7 cellular contexts compared by ENCODE assay signal in the genomic region with DNA sequence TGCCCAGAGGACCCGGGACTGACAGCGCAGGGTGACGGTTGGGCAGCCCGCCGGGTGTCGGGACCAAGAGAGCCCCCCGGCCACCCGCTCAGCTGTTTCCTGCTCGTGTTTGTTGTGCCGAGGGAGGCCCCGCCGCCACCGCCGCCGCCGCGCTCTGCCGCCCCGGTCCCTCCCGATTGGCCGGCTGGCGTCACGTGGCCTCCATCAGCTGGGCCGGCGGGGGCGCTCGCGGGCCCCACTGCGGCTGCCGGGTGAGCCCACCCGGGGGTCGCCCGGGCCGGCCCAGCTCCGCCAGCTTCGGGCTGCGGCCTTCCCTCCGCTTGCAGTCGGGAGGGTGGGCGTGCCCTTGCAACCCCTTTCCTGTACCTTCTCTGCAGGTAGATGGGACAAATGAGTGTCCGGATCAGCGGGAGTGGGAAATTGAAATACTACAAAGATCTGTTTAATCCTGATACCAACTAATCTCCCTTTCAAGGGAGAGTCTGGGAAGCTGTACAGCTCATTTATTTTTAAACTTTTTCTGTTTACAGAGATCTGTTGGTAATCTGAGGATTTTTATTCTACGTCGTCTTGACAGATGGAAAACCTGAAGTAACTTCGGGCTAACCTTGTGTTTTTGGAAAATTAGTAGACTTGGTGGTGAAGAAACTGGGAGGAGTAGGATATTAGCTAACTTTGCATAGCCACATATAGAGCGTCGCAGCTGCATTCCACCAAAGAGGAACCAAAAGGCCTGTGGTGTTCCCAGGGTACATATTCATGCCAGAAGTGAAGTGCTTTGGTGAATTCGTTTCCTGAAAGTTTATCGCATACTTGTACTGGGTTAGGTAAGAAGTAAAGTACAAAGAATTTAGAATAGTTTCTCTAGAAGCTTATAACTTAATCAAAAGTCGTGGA. TPM values are rescaled to one million over a fixed set of nuclear protein-coding genes. Genes with fewer than 3 reads are reported as not detected.
DNase-seq lines count a peak whose midpoint lies in the region; ATAC-seq and TF ChIP-seq lines count a peak whose summit lies in the region.

No MANE protein-coding gene starts in this region.

- H3K27ac Mint-ChIP-seq in activated CD8-positive, alpha-beta T cell treated with anti-CD3 and anti-CD28 coated beads for 36 hours: peak overlapping the region; percentile 82

- H3K9me3 Mint-ChIP-seq in activated CD8-positive, alpha-beta T cell treated with anti-CD3 and anti-CD28 coated beads for 36 hours: no peaks in the 10 kb centered on the region

- peak; percentile 60 for TF ChIP-seq CTCF in activated CD8-positive, alpha-beta T cell treated with anti-CD3 and anti-CD28 coated beads for 36 hours (IDR thresholded peaks at IDR 0.05)

- intact Hi-C loops in activated CD8-positive, alpha-beta T cell treated with anti-CD3 and anti-CD28 coated beads for 36 hours (cut with micrococcal nuclease): loop anchor here (5.0 kb wide), 1 partner anchor 79 kb away; no protein-coding TSS in a partner anchor

- H3K9me3 ChIP-seq in ectodermal cell (ENCODE audit: control insufficient read depth, low read length): no peaks in the 10 kb centered on the region

- CTCF ChIA-PET in activated CD8-positive, alpha-beta T cell treated with anti-CD3 and anti-CD28 coated beads for 36 hours (lab: Charles Lee): interaction anchor here (0.7 to 9.1 kb wide), 15 partner anchors 8 to 567 kb away, joined by 3 to 111 read pairs (median 4); no protein-coding TSS in a partner anchor

- peaks cover 12% of the 10 kb centered on the region for H3K27me3 ChIP-seq in ectodermal cell (ENCODE audit: control insufficient read depth, insufficient read depth, low read length, poor library complexity, severe bottlenecking)

- peak overlapping the region; percentile 78 for H3K4me3 Mint-ChIP-seq in activated CD8-positive, alpha-beta T cell treated with anti-CD3 and anti-CD28 coated beads for 36 hours

- DNase-seq in NCI-H510A (lab: John Stamatoyannopoulos, UW): peak; percentile 30
- DNase-seq in activated CD8-positive, alpha-beta T cell treated with anti-CD3 and anti-CD28 coated beads for 36 hours: peak; percentile 83
- peak; percentile 77 to 86 for DNase-seq in lung microvascular endothelial cell (ENCODE audit: low read depth in 2 of 2)
- peak; percentile 51 to 75 (median 58) for DNase-seq in stimulated activated CD4-positive, alpha-beta T cell treated with anti-CD3 and anti-CD28 coated beads, TNF-alpha, amount 100 ng/mL, for 48 hours (ENCODE audit: low read depth in 3 of 3)

- 3 to 4% methylated on average over 48 to 50 of the region's 50 CpGs for WGBS in ectodermal cell, 2 experiments

- H3K36me3 ChIP-seq in ectodermal cell (ENCODE audit: control insufficient read depth, insufficient read depth, low read length): no peaks in the 10 kb centered on the region

- no peaks in the 10 kb centered on the region for H3K27me3 Mint-ChIP-seq in activated CD8-positive, alpha-beta T cell treated with anti-CD3 and anti-CD28 coated beads for 36 hours

- POLR2A ChIA-PET in activated CD8-positive, alpha-beta T cell treated with anti-CD3 and anti-CD28 coated beads for 36 hours (lab: Charles Lee): interaction anchor here (1.2 to 3.4 kb wide), 7 partner anchors 8 to 189 kb away, joined by 3 to 16 read pairs (median 5); no protein-coding TSS in a partner anchor

- H3K4me1 Mint-ChIP-seq in activated CD8-positive, alpha-beta T cell treated with anti-CD3 and anti-CD28 coated beads for 36 hours (ENCODE audit: low read depth): peaks cover 60% of the 10 kb centered on the region

- H3K4me1 ChIP-seq in ectodermal cell (ENCODE audit: control insufficient read depth, insufficient read depth, low read length): peaks cover 16% of the 10 kb centered on the region

- H3K27ac ChIP-seq in ectodermal cell (ENCODE audit: insufficient read depth, low read depth, low read length, poor library complexity, severe bottlenecking): peak overlapping the region; percentile 44

- peak overlapping the region; percentile 84 for H3K4me3 ChIP-seq in ectodermal cell (ENCODE audit: insufficient read depth, low read depth, low read length)

- peaks cover 17% of the 10 kb centered on the region for H3K36me3 Mint-ChIP-seq in activated CD8-positive, alpha-beta T cell treated with anti-CD3 and anti-CD28 coated beads for 36 hours (ENCODE audit: low read depth)

- ATAC-seq in GM18498 (IDR thresholded peaks at IDR 0.05; ENCODE audit: unreplicated experiment) (peak; percentile 24), HG02981 (IDR thresholded peaks at IDR 0.05; ENCODE audit: unreplicated experiment) (peak; percentile 14)
- no peak for ATAC-seq in activated CD8-positive, alpha-beta T cell treated with anti-CD3 and anti-CD28 coated beads for 36 hours

RNA-seq across cellular contexts. Expression of a gene that starts 1.2 kb away (rescaled TPM):
- 10 to 100 TPM; 28.0 to 28.4 TPM for total RNA-seq in activated CD8-positive, alpha-beta T cell treated with anti-CD3 and anti-CD28 coated beads for 36 hours
- polyA plus RNA-seq in ectodermal cell (2013, experiment 1 of 4): 34.8 TPM
- polyA plus RNA-seq in ectodermal cell (2013, experiment 2 of 4): 39.3 TPM
- polyA plus RNA-seq in ectodermal cell (2013, experiment 3 of 4): 35.0 TPM
- 39.4 TPM for polyA plus RNA-seq in ectodermal cell (2013, experiment 4 of 4)
- total RNA-seq in lung microvascular endothelial cell: 83.0 and 101 TPM in 2 replicates

Comparison
In these comparisons a context has a peak if more than half of its experiments do, and no peak if none do; other contexts are left out.
1. DNase-seq: peak in every context shown above with its lines; median percentile 83 in activated CD8-positive, alpha-beta T cell treated with anti-CD3 and anti-CD28 coated beads for 36 hours; 82 in lung microvascular endothelial cell; 58 in stimulated activated CD4-positive, alpha-beta T cell treated with anti-CD3 and anti-CD28 coated beads, TNF-alpha, amount 100 ng/mL, for 48 hours; 30 in NCI-H510A.